In the genomic region with DNA sequence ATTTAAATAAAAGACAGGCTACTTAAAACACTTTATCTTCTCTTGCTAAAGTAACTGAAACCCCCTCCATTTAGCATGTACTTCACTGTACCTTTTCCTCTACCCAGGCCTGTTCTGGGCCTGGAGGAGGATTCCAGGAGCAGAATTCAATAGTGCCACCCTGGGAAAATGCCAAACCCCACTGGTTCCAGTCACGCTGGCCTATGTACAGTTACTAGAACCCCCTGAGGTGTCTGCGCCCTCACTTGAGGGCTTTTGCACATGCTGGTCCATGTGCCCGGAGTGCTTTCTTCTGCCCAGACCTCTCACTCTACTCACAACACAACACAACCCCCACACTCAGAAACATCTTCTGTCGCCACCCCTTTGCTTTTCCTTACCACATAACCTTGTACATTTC, we compare ENCODE assay signal across 15 cellular contexts.
"Had no signal": no experiment of that assay in that cellular context is flagged by ENCODE, and none has a peak within 500 bp of the region (broad histone marks: within the 10 kb centered on the region; RNA-seq: fewer than 3 reads in every experiment).

No MANE protein-coding gene starts in this region.

- H3K27ac ChIP-seq: colonic mucosa, esophagus muscularis mucosa, sigmoid colon, WERI-Rb-1 had no signal

- H3K27me3 ChIP-seq: colonic mucosa, esophagus muscularis mucosa, sigmoid colon had no signal

- ATAC-seq: activated T-helper 17 cell treated with anti-CD3 and anti-CD28 coated beads, Interleukin-2, amount 50 U/mL, for 72 hours; left ventricle myocardium superior had no signal

- H3K4me3 Mint-ChIP-seq: activated naive CD4-positive, alpha-beta T cell treated with anti-CD3 and anti-CD28 coated beads, Interleukin-2, amount 10 ng/mL, durations not matched to agents 7 days and 5 days; activated T-helper 17 cell treated with anti-CD3 and anti-CD28 coated beads, Interleukin-2, amount 50 U/mL, for 72 hours; memory B cell; nephron; T-helper 1 cell treated with Interleukin-12 subunit alpha and Interleukin-12 subunit beta and Interleukin-4 antibody, amounts not matched to agents 30 μg/mL and 1 μg/mL, for 36 hours had no signal

- H3K9me3 ChIP-seq: colonic mucosa, esophagus muscularis mucosa, sigmoid colon had no signal

- H3K4me3 ChIP-seq: colonic mucosa, esophagus muscularis mucosa, sigmoid colon had no signal

- H3K27me3 Mint-ChIP-seq: activated naive CD4-positive, alpha-beta T cell treated with anti-CD3 and anti-CD28 coated beads, Interleukin-2, amount 10 ng/mL, durations not matched to agents 7 days and 5 days; activated T-helper 17 cell treated with anti-CD3 and anti-CD28 coated beads, Interleukin-2, amount 50 U/mL, for 72 hours; memory B cell had no signal

- H3K9me3 Mint-ChIP-seq: activated naive CD4-positive, alpha-beta T cell treated with anti-CD3 and anti-CD28 coated beads, Interleukin-2, amount 10 ng/mL, durations not matched to agents 7 days and 5 days; activated T-helper 17 cell treated with anti-CD3 and anti-CD28 coated beads, Interleukin-2, amount 50 U/mL, for 72 hours; memory B cell; nephron; T-helper 1 cell treated with Interleukin-12 subunit alpha and Interleukin-12 subunit beta and Interleukin-4 antibody, amounts not matched to agents 30 μg/mL and 1 μg/mL, for 36 hours had no signal

- H3K4me1 ChIP-seq: colonic mucosa had no signal

- H3K27ac Mint-ChIP-seq: activated naive CD4-positive, alpha-beta T cell treated with anti-CD3 and anti-CD28 coated beads, Interleukin-2, amount 10 ng/mL, durations not matched to agents 7 days and 5 days; activated T-helper 17 cell treated with anti-CD3 and anti-CD28 coated beads, Interleukin-2, amount 50 U/mL, for 72 hours; memory B cell; T-helper 1 cell treated with Interleukin-12 subunit alpha and Interleukin-12 subunit beta and Interleukin-4 antibody, amounts not matched to agents 30 μg/mL and 1 μg/mL, for 36 hours had no signal

- H3K36me3 ChIP-seq: colonic mucosa had no signal

- DNase-seq: activated CD4-positive, alpha-beta T cell treated with anti-CD3 and anti-CD28 coated beads, Interleukin-2, amount 50 U/mL, for 48 hours; activated naive CD4-positive, alpha-beta T cell treated with anti-CD3 and anti-CD28 coated beads, Interleukin-2, amount 10 ng/mL, durations not matched to agents 7 days and 5 days; caudate nucleus; colonic mucosa; hypothalamus; kidney glomerular epithelial cell; left ventricle myocardium superior; sigmoid colon; stimulated activated CD4-positive, alpha-beta T cell treated with anti-CD3 and anti-CD28 coated beads, Interleukin-1b, Interleukin-23, amount 100 ng/mL, for 48 hours; WERI-Rb-1 had no signal
